23 cellular contexts compared by ENCODE assay signal in the genomic region with DNA sequence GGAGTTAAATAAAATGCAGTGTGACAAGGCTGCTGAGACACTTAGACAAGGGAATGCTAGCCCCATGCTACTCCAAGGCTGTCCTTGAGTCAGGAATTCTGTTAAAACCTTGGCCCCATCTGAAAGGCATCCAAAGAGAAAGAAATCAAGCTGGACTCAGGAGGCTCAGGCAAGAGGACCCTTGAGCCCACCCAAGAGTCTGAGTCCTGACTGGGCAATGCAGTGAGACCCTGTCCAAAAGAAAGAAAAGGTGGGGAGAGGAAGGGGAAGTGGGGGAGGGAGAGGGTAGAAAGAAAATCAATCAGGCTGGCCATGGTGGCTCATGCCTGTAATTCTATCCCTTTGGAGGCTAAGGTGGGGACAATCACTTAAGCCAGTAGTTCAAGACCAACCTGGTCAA. TPM values are rescaled to one million over a fixed set of nuclear protein-coding genes. Genes with fewer than 3 reads are reported as not detected.
DNase-seq lines count a peak whose midpoint lies in the region; ATAC-seq and TF ChIP-seq lines count a peak whose summit lies in the region.
"Had no signal": no experiment of that assay in that cellular context is flagged by ENCODE, and none has a peak within 500 bp of the region (broad histone marks: within the 10 kb centered on the region; RNA-seq: fewer than 3 reads in every experiment).

No MANE protein-coding gene starts in this region.

- H3K9me3 ChIP-seq in lower lobe of right lung = no peaks in the 10 kb centered on the region
- H3K9me3 ChIP-seq: BLaER1, esophagus muscularis mucosa, left lung, spleen had no signal

- H3K27ac ChIP-seq in lower lobe of right lung (no peak overlapping the region), coronary artery (no peak overlapping the region)
- H3K27ac ChIP-seq: BLaER1, left lung, spleen had no signal

- TF ChIP-seq CTCF in brain (conservative IDR thresholded peaks at IDR 0.05) (no peak), lower lobe of right lung (IDR thresholded peaks at IDR 0.05) (no peak), coronary artery (IDR thresholded peaks at IDR 0.05) (no peak)

- peaks cover 42% of the 10 kb centered on the region for H3K4me1 Mint-ChIP-seq in activated naive CD8-positive, alpha-beta T cell treated with anti-CD3 and anti-CD28 coated beads, Interleukin-2, amount 10 ng/mL, durations not matched to agents 7 days and 5 days
- H3K4me1 Mint-ChIP-seq in activated naive CD8-positive, alpha-beta T cell treated with anti-CD3 and anti-CD28 coated beads for 36 hours = peaks cover 54% of the 10 kb centered on the region
- H3K4me1 Mint-ChIP-seq in brain = peaks cover 51% of the 10 kb centered on the region
- peaks cover 48% of the 10 kb centered on the region in 2 donors for H3K4me1 Mint-ChIP-seq in natural killer cell treated with Interleukin-12 subunit alpha and Interleukin-12 subunit beta and Interleukin-15 and Interleukin-18, amount 100 ng/mL, for 72 hours (ENCODE audit: low read depth in 2 of 2)

- H3K36me3 ChIP-seq in lower lobe of right lung = no peaks in the 10 kb centered on the region
- H3K36me3 ChIP-seq: esophagus muscularis mucosa, left lung, spleen had no signal

- H3K4me1 ChIP-seq in lower lobe of right lung = peaks cover 32% of the 10 kb centered on the region

- no peak for DNase-seq in activated naive CD8-positive, alpha-beta T cell treated with anti-CD3 and anti-CD28 coated beads, Interleukin-2, amount 10 ng/mL, durations not matched to agents 7 days and 5 days
- DNase-seq in activated naive CD8-positive, alpha-beta T cell treated with anti-CD3 and anti-CD28 coated beads for 36 hours = no peak
- DNase-seq in natural killer cell treated with Interleukin-12 subunit alpha and Interleukin-12 subunit beta and Interleukin-15 and Interleukin-18, amount 100 ng/mL, for 72 hours (ENCODE audit: low spot score) = no peak
- DNase-seq in kidney glomerular epithelial cell (lab: John Stamatoyannopoulos, UW) (no peak), lower lobe of right lung (no peak), NCI-H1105 treated with DMSO at 0.1 percent for 48 hours (lab: John Stamatoyannopoulos, UW) (no peak), coronary artery (ENCODE audit: low spot score) (no peak)
- DNase-seq: activated CD4-positive, alpha-beta T cell treated with anti-CD3 and anti-CD28 coated beads, Interleukin-2, amount 10 ng/mL, durations not matched to agents 24 days and 14 days; activated CD8-positive, alpha-beta memory T cell treated with anti-CD3 and anti-CD28 coated beads, Interleukin-2, amount 50 U/mL, for 48 hours; activated naive CD4-positive, alpha-beta T cell; GOT3; KBM-7; left lung; NCI-H226; NCI-H774; nucleus accumbens; OCI-M1; SHP77; spleen; stimulated activated CD4-positive, alpha-beta T cell treated with anti-CD3 and anti-CD28 coated beads, Interleukin-4, amount 100 ng/mL, for 4 hours had no signal

- POLR2A ChIA-PET in activated naive CD8-positive, alpha-beta T cell treated with anti-CD3 and anti-CD28 coated beads, Interleukin-2, amount 10 ng/mL, durations not matched to agents 7 days and 5 days (lab: Charles Lee) = interaction anchor here (0.8 kb wide), 1 partner anchor 10 kb away, joined by 3 read pairs; no protein-coding TSS in a partner anchor

- peaks cover 1% of the 10 kb centered on the region for H3K9me3 Mint-ChIP-seq in activated naive CD8-positive, alpha-beta T cell treated with anti-CD3 and anti-CD28 coated beads, Interleukin-2, amount 10 ng/mL, durations not matched to agents 7 days and 5 days
- H3K9me3 Mint-ChIP-seq in activated naive CD8-positive, alpha-beta T cell treated with anti-CD3 and anti-CD28 coated beads for 36 hours = peaks cover 1% of the 10 kb centered on the region
- H3K9me3 Mint-ChIP-seq in brain = peaks cover 0 to 4% (median 2%) of the 10 kb centered on the region in 5 experiments
- no peaks in the 10 kb centered on the region for H3K9me3 Mint-ChIP-seq in natural killer cell treated with Interleukin-12 subunit alpha and Interleukin-12 subunit beta and Interleukin-15 and Interleukin-18, amount 100 ng/mL, for 72 hours
- H3K9me3 Mint-ChIP-seq: activated CD4-positive, alpha-beta T cell treated with anti-CD3 and anti-CD28 coated beads, Interleukin-2, amount 10 ng/mL, durations not matched to agents 24 days and 14 days had no signal

- no peak overlapping the region for H3K4me3 Mint-ChIP-seq in activated naive CD8-positive, alpha-beta T cell treated with anti-CD3 and anti-CD28 coated beads, Interleukin-2, amount 10 ng/mL, durations not matched to agents 7 days and 5 days
- H3K4me3 Mint-ChIP-seq in activated naive CD8-positive, alpha-beta T cell treated with anti-CD3 and anti-CD28 coated beads for 36 hours = no peak overlapping the region
- H3K4me3 Mint-ChIP-seq in brain = peak overlapping the region in 3 of 5 experiments; percentile 14 to 65 (median 64)
- H3K4me3 Mint-ChIP-seq in natural killer cell treated with Interleukin-12 subunit alpha and Interleukin-12 subunit beta and Interleukin-15 and Interleukin-18, amount 100 ng/mL, for 72 hours = peak overlapping the region; percentile 78

- H3K27ac Mint-ChIP-seq in activated naive CD8-positive, alpha-beta T cell treated with anti-CD3 and anti-CD28 coated beads, Interleukin-2, amount 10 ng/mL, durations not matched to agents 7 days and 5 days = peak overlapping the region; percentile 32
- no peak overlapping the region for H3K27ac Mint-ChIP-seq in activated naive CD8-positive, alpha-beta T cell treated with anti-CD3 and anti-CD28 coated beads for 36 hours
- H3K27ac Mint-ChIP-seq in brain = peak overlapping the region; percentile 30 to 97 (median 89)
- H3K27ac Mint-ChIP-seq in natural killer cell treated with Interleukin-12 subunit alpha and Interleukin-12 subunit beta and Interleukin-15 and Interleukin-18, amount 100 ng/mL, for 72 hours = peak overlapping the region; percentile 63 to 72
- H3K27ac Mint-ChIP-seq: activated CD4-positive, alpha-beta T cell treated with anti-CD3 and anti-CD28 coated beads, Interleukin-2, amount 10 ng/mL, durations not matched to agents 24 days and 14 days had no signal

- H3K27me3 Mint-ChIP-seq in activated naive CD8-positive, alpha-beta T cell treated with anti-CD3 and anti-CD28 coated beads, Interleukin-2, amount 10 ng/mL, durations not matched to agents 7 days and 5 days = no peaks in the 10 kb centered on the region
- H3K27me3 Mint-ChIP-seq in activated naive CD8-positive, alpha-beta T cell treated with anti-CD3 and anti-CD28 coated beads for 36 hours = no peaks in the 10 kb centered on the region
- H3K27me3 Mint-ChIP-seq in brain = no peaks in the 10 kb centered on the region
- no peaks in the 10 kb centered on the region for H3K27me3 Mint-ChIP-seq in natural killer cell treated with Interleukin-12 subunit alpha and Interleukin-12 subunit beta and Interleukin-15 and Interleukin-18, amount 100 ng/mL, for 72 hours
- H3K27me3 Mint-ChIP-seq: activated CD4-positive, alpha-beta T cell treated with anti-CD3 and anti-CD28 coated beads, Interleukin-2, amount 10 ng/mL, durations not matched to agents 24 days and 14 days had no signal

- no peak for ATAC-seq in activated naive CD8-positive, alpha-beta T cell treated with anti-CD3 and anti-CD28 coated beads, Interleukin-2, amount 10 ng/mL, durations not matched to agents 7 days and 5 days (ENCODE audit: low read depth)
- no peak for ATAC-seq in natural killer cell treated with Interleukin-12 subunit alpha and Interleukin-12 subunit beta and Interleukin-15 and Interleukin-18, amount 100 ng/mL, for 72 hours
- ATAC-seq in lower lobe of right lung = no peak
- ATAC-seq: left lung had no signal

- H3K36me3 Mint-ChIP-seq in activated naive CD8-positive, alpha-beta T cell treated with anti-CD3 and anti-CD28 coated beads, Interleukin-2, amount 10 ng/mL, durations not matched to agents 7 days and 5 days = peaks cover 24% of the 10 kb centered on the region
- H3K36me3 Mint-ChIP-seq in activated naive CD8-positive, alpha-beta T cell treated with anti-CD3 and anti-CD28 coated beads for 36 hours = peaks cover 11% of the 10 kb centered on the region
- H3K36me3 Mint-ChIP-seq in brain = peaks cover 41% of the 10 kb centered on the region
- H3K36me3 Mint-ChIP-seq in natural killer cell treated with Interleukin-12 subunit alpha and Interleukin-12 subunit beta and Interleukin-15 and Interleukin-18, amount 100 ng/mL, for 72 hours = no peaks in the 10 kb centered on the region

- intact Hi-C loops in lower lobe of right lung (cut with DNase I) = no loop called here

- no peaks in the 10 kb centered on the region for H3K27me3 ChIP-seq in lower lobe of right lung (ENCODE audit: low read depth)
- H3K27me3 ChIP-seq: BLaER1, esophagus muscularis mucosa, left lung, spleen had no signal

- H3K4me3 ChIP-seq in lower lobe of right lung = no peak overlapping the region
- no peak overlapping the region for H3K4me3 ChIP-seq in coronary artery
- H3K4me3 ChIP-seq: BLaER1, esophagus muscularis mucosa, left lung, spleen had no signal

RNA-seq across cellular contexts. Expression of gene CLSTN1, which starts 26.7 kb away (rescaled TPM):
- 100 to 1,000 TPM; 104 to 106 TPM for total RNA-seq in activated naive CD8-positive, alpha-beta T cell treated with anti-CD3 and anti-CD28 coated beads, Interleukin-2, amount 10 ng/mL, durations not matched to agents 7 days and 5 days
- total RNA-seq in activated naive CD8-positive, alpha-beta T cell treated with anti-CD3 and anti-CD28 coated beads for 36 hours = 10 to 100 TPM; 30.4 to 31.0 TPM
- 416 TPM for polyA plus RNA-seq in brain (ENCODE audit: insufficient read depth, low read depth, low replicate concordance)
- 10 to 100 TPM; 57.3 to 66.4 TPM for total RNA-seq in natural killer cell treated with Interleukin-12 subunit alpha and Interleukin-12 subunit beta and Interleukin-15 and Interleukin-18, amount 100 ng/mL, for 72 hours
- total RNA-seq in lower lobe of right lung = 72.3 TPM

Comparison
In these comparisons a context has a peak if more than half of its experiments do, and no peak if none do; other contexts are left out.
1. H3K4me3 Mint-ChIP-seq: peak in brain (3 of 5) and natural killer cell treated with Interleukin-12 subunit alpha and Interleukin-12 subunit beta and Interleukin-15 and Interleukin-18, amount 100 ng/mL, for 72 hours (single experiment); none in activated naive CD8-positive, alpha-beta T cell treated with anti-CD3 and anti-CD28 coated beads, Interleukin-2, amount 10 ng/mL, durations not matched to agents 7 days and 5 days (single experiment) and activated naive CD8-positive, alpha-beta T cell treated with anti-CD3 and anti-CD28 coated beads for 36 hours (single experiment).